8 cellular contexts compared by ENCODE assay signal in genomic region chr7:44881066-44881600, GRCh38. TPM values are rescaled to one million over a fixed set of nuclear protein-coding genes. Genes with fewer than 3 reads are reported as not detected.
DNase-seq lines count a peak whose midpoint lies in the region; ATAC-seq and TF ChIP-seq lines count a peak whose summit lies in the region.

No MANE protein-coding gene starts in this region.

- H3K27ac ChIP-seq in smooth muscle cell (ENCODE audit: low read depth) (peak overlapping the region; percentile 59), colonic mucosa (no peak overlapping the region)

- TF ChIP-seq CTCF in WTC11 (IDR thresholded peaks at IDR 0.05) (no peak), glutamatergic neuron (IDR thresholded peaks at IDR 0.05; ENCODE audit: partially characterized antibody, unreplicated experiment) (no peak), smooth muscle cell (IDR thresholded peaks at IDR 0.05; ENCODE audit: borderline replicate concordance, insufficient read depth, poor library complexity, severe bottlenecking) (no peak), colonic mucosa (IDR thresholded peaks at IDR 0.05) (no peak)

- ATAC-seq in activated CD4-positive, alpha-beta T cell treated with anti-CD3 and anti-CD28 coated beads for 36 hours, result no peak
- no peak for ATAC-seq in WTC11

- no peak for DNase-seq in activated CD4-positive, alpha-beta T cell treated with anti-CD3 and anti-CD28 coated beads for 36 hours
- DNase-seq in activated CD4-positive, alpha-beta T cell treated with anti-CD3 and anti-CD28 coated beads, Interleukin-2, amount 50 U/mL, for 4 hours, result no peak
- DNase-seq in WTC11 (ENCODE audit: low spot score), result no peak
- DNase-seq in glutamatergic neuron, result no peak
- DNase-seq in smooth muscle cell (lab: John Stamatoyannopoulos, UW; ENCODE audit: unreplicated experiment), result no peak
- DNase-seq in activated effector memory CD4-positive, alpha-beta T cell treated with anti-CD3 and anti-CD28 coated beads, Interleukin-2, amount 50 U/mL, for 16 hours, result no peak
- no peak for DNase-seq in colonic mucosa
- DNase-seq in islet precursor cell, result no peak

- H3K27me3 Mint-ChIP-seq in activated CD4-positive, alpha-beta T cell treated with anti-CD3 and anti-CD28 coated beads for 36 hours, result no peaks in the 10 kb centered on the region
- H3K27me3 Mint-ChIP-seq in WTC11 (ENCODE audit: low read depth), result no peaks in the 10 kb centered on the region
- H3K27me3 Mint-ChIP-seq in glutamatergic neuron (ENCODE audit: unreplicated experiment), result peaks cover 9% of the 10 kb centered on the region

- H3K4me3 ChIP-seq in smooth muscle cell (peak overlapping the region; percentile 84), colonic mucosa (no peak overlapping the region)

- H3K4me2 ChIP-seq in smooth muscle cell, result peak overlapping the region; percentile 89

- CTCF ChIA-PET in activated CD4-positive, alpha-beta T cell treated with anti-CD3 and anti-CD28 coated beads for 36 hours (lab: Charles Lee), result interaction anchor here (0.6 to 3.8 kb wide), 10 partner anchors 8 to 254 kb away, joined by 3 to 38 read pairs (median 5); no protein-coding TSS in a partner anchor
- CTCF ChIA-PET in WTC11 (lab: Charles Lee), result interaction anchor here (0.8 to 2.1 kb wide), 4 partner anchors 24 to 347 kb away, joined by 3 to 13 read pairs (median 4); no protein-coding TSS in a partner anchor

- H4K20me1 ChIP-seq in smooth muscle cell (ENCODE audit: low read depth), result peaks cover 79% of the 10 kb centered on the region

- H3K4me1 ChIP-seq in smooth muscle cell (ENCODE audit: low read depth), result peaks cover 42% of the 10 kb centered on the region
- peaks cover 15% of the 10 kb centered on the region for H3K4me1 ChIP-seq in colonic mucosa

- H3K9ac ChIP-seq in smooth muscle cell (ENCODE audit: low read depth) (no peak overlapping the region), colonic mucosa (ENCODE audit: low read depth in 2 of 2, low read length in 2 of 2) (no peak overlapping the region)

- peaks cover 7% of the 10 kb centered on the region for H3K9me3 Mint-ChIP-seq in activated CD4-positive, alpha-beta T cell treated with anti-CD3 and anti-CD28 coated beads for 36 hours (ENCODE audit: low read depth)
- H3K9me3 Mint-ChIP-seq in WTC11, result no peaks in the 10 kb centered on the region
- H3K9me3 Mint-ChIP-seq in glutamatergic neuron (ENCODE audit: unreplicated experiment), result peaks cover 5% of the 10 kb centered on the region

- H3K36me3 Mint-ChIP-seq in activated CD4-positive, alpha-beta T cell treated with anti-CD3 and anti-CD28 coated beads for 36 hours (ENCODE audit: low read depth), result peaks cover 70% of the 10 kb centered on the region
- H3K36me3 Mint-ChIP-seq in WTC11 (peaks cover 15% of the 10 kb centered on the region), glutamatergic neuron (ENCODE audit: unreplicated experiment) (no peaks in the 10 kb centered on the region)

- 93% methylated on average over 1 of the region's 1 CpG for whole genome bisulfite sequencing in smooth muscle cell (ENCODE audit: low lambda C conversion rate)

- H3K36me3 ChIP-seq in smooth muscle cell (ENCODE audit: low read depth), result no peaks in the 10 kb centered on the region
- no peaks in the 10 kb centered on the region for H3K36me3 ChIP-seq in colonic mucosa

- POLR2A ChIA-PET in activated CD4-positive, alpha-beta T cell treated with anti-CD3 and anti-CD28 coated beads for 36 hours (lab: Charles Lee), result interaction anchor here (0.7 to 1.2 kb wide), 2 partner anchors 33 to 83 kb away, joined by 3 to 4 read pairs; partner anchors contain the start of gene H2AZ2
- POLR2A ChIA-PET in WTC11 (lab: Charles Lee), result interaction anchor here (1.3 kb wide), 1 partner anchor 120 kb away, joined by 3 read pairs; no protein-coding TSS in a partner anchor

- H3K4me3 Mint-ChIP-seq in activated CD4-positive, alpha-beta T cell treated with anti-CD3 and anti-CD28 coated beads for 36 hours, result peak overlapping the region; percentile 67
- peak overlapping the region; percentile 90 for H3K4me3 Mint-ChIP-seq in WTC11
- H3K4me3 Mint-ChIP-seq in glutamatergic neuron (ENCODE audit: unreplicated experiment), result peak overlapping the region; percentile 84

- H3K27me3 ChIP-seq in smooth muscle cell (ENCODE audit: low read depth) (no peaks in the 10 kb centered on the region), colonic mucosa (no peaks in the 10 kb centered on the region)

- no peak overlapping the region for H2AFZ ChIP-seq in smooth muscle cell (ENCODE audit: low read depth)

- H3F3A ChIP-seq in smooth muscle cell (ENCODE audit: low read depth), result peaks cover 42% of the 10 kb centered on the region

- peak overlapping the region; percentile 56 for H3K27ac Mint-ChIP-seq in activated CD4-positive, alpha-beta T cell treated with anti-CD3 and anti-CD28 coated beads for 36 hours
- no peak overlapping the region for H3K27ac Mint-ChIP-seq in WTC11
- no peak overlapping the region for H3K27ac Mint-ChIP-seq in glutamatergic neuron (ENCODE audit: unreplicated experiment)

- no peaks in the 10 kb centered on the region for H3K9me3 ChIP-seq in smooth muscle cell (replicated peaks; ENCODE audit: low read depth)
- H3K9me3 ChIP-seq in colonic mucosa, result no peaks in the 10 kb centered on the region

- intact Hi-C loops in activated CD4-positive, alpha-beta T cell treated with anti-CD3 and anti-CD28 coated beads for 36 hours (cut with DNase I, micrococcal nuclease), result loop anchor here in 1 of 2 experiments (10.0 kb wide), 1 partner anchor 884 kb away; no protein-coding TSS in a partner anchor
- intact Hi-C loops in colonic mucosa (cut with DNase I), result no loop called here

- peaks cover 67% of the 10 kb centered on the region for H3K79me2 ChIP-seq in smooth muscle cell (ENCODE audit: low read depth)

- peaks cover 55% of the 10 kb centered on the region for H3K4me1 Mint-ChIP-seq in activated CD4-positive, alpha-beta T cell treated with anti-CD3 and anti-CD28 coated beads for 36 hours
- H3K4me1 Mint-ChIP-seq in WTC11, result peaks cover 41% of the 10 kb centered on the region
- H3K4me1 Mint-ChIP-seq in glutamatergic neuron (ENCODE audit: low read depth, unreplicated experiment), result peaks cover 23% of the 10 kb centered on the region

TF ChIP-seq in WTC11, 78 proteins besides CTCF, POLR2A, EP300 and RAD21:
- TF ChIP-seq USF2 (CRISPR knock-in tag; IDR thresholded peaks at IDR 0.05), result no peak
- TF ChIP-seq NR1H2 (CRISPR knock-in tag; IDR thresholded peaks at IDR 0.05), result no peak
- TF ChIP-seq PRDM15 (CRISPR knock-in tag; IDR thresholded peaks at IDR 0.05), result no peak
- no peak for TF ChIP-seq E2F1 (CRISPR knock-in tag; IDR thresholded peaks at IDR 0.05)
- TF ChIP-seq JAZF1 (CRISPR knock-in tag; IDR thresholded peaks at IDR 0.05), result no peak
- TF ChIP-seq TEAD4 (CRISPR knock-in tag; IDR thresholded peaks at IDR 0.05), result no peak
- TF ChIP-seq CREM (CRISPR knock-in tag; IDR thresholded peaks at IDR 0.05), result no peak

RNA-seq across cellular contexts. Expression of gene PURB, which starts 4.2 kb away (rescaled TPM):
- total RNA-seq in activated CD4-positive, alpha-beta T cell treated with anti-CD3 and anti-CD28 coated beads for 36 hours, result 10 to 100 TPM; 18.8 to 20.8 TPM
- 22.0 to 22.5 TPM (median 22.1 TPM) in 3 replicates for total RNA-seq in WTC11 (2021)
- 11.4 TPM for total RNA-seq in glutamatergic neuron (ENCODE audit: unreplicated experiment)
- total RNA-seq in smooth muscle cell, result 24.3 and 25.3 TPM in 2 replicates
- 2.3 and 4.5 TPM in 2 replicates for polyA plus RNA-seq in smooth muscle cell
- total RNA-seq in colonic mucosa, result 10 to 100 TPM; 18.8 to 19.8 TPM

RNA-seq across cellular contexts. Expression of gene H2AZ2, which starts 33.2 kb away (rescaled TPM):
- 100 to 1,000 TPM; 148 to 275 TPM for total RNA-seq in activated CD4-positive, alpha-beta T cell treated with anti-CD3 and anti-CD28 coated beads for 36 hours
- 178 to 229 TPM (median 227 TPM) in 3 replicates for total RNA-seq in WTC11 (2021)
- total RNA-seq in glutamatergic neuron (ENCODE audit: unreplicated experiment), result 180 TPM
- 135 and 143 TPM in 2 replicates for total RNA-seq in smooth muscle cell
- 117 and 122 TPM in 2 replicates for polyA plus RNA-seq in smooth muscle cell
- total RNA-seq in colonic mucosa, result 100 to 1,000 TPM; 166 to 242 TPM
